ENCODE assay signal across 19 cellular contexts in genomic region chr11:132987936-132988335, GRCh38.
"Had no signal": no experiment of that assay in that cellular context is flagged by ENCODE, and none has a peak within 500 bp of the region (broad histone marks: within the 10 kb centered on the region; RNA-seq: fewer than 3 reads in every experiment).

No MANE protein-coding gene starts in this region.

- H3K9me3 ChIP-seq: lower lobe of right lung, psoas muscle, stomach, testis, upper lobe of left lung had no signal

- H3K4me3 ChIP-seq: lower lobe of right lung, psoas muscle, stomach, testis, upper lobe of left lung had no signal

- H3K4me1 ChIP-seq: lower lobe of right lung, psoas muscle, stomach, testis, upper lobe of left lung had no signal

- DNase-seq: activated CD4-positive, alpha-beta T cell treated with anti-CD3 and anti-CD28 coated beads, Interleukin-2, amount 10 ng/mL, durations not matched to agents 7 days and 5 days; activated CD8-positive, alpha-beta memory T cell treated with anti-CD3 and anti-CD28 coated beads, Interleukin-2, amount 50 U/mL, for 48 hours; activated naive CD4-positive, alpha-beta T cell; activated naive CD8-positive, alpha-beta T cell treated with anti-CD3 and anti-CD28 coated beads, Interleukin-2, amount 10 ng/mL, durations not matched to agents 7 days and 5 days; dermis blood vessel endothelial cell; head of caudate nucleus; immature natural killer cell; left cardiac atrium; lower lobe of right lung; nephron progenitor cell; psoas muscle; stimulated activated CD4-positive, alpha-beta T cell treated with anti-CD3 and anti-CD28 coated beads, Interleukin-1b, Interleukin-23, amount 100 ng/mL, for 48 hours; stomach; testis; upper lobe of left lung had no signal

- H3K27ac ChIP-seq: epithelial cell of prostate, lower lobe of right lung, psoas muscle, stomach, testis, upper lobe of left lung had no signal

- ATAC-seq: left cardiac atrium, lower lobe of right lung, psoas muscle, sciatic nerve had no signal

- H3K27me3 ChIP-seq: testis, upper lobe of left lung had no signal

- H3K36me3 ChIP-seq: lower lobe of right lung, stomach, upper lobe of left lung had no signal

- FAIRE-seq: bronchial epithelial cell, frontal cortex had no signal
